In the genomic region with DNA sequence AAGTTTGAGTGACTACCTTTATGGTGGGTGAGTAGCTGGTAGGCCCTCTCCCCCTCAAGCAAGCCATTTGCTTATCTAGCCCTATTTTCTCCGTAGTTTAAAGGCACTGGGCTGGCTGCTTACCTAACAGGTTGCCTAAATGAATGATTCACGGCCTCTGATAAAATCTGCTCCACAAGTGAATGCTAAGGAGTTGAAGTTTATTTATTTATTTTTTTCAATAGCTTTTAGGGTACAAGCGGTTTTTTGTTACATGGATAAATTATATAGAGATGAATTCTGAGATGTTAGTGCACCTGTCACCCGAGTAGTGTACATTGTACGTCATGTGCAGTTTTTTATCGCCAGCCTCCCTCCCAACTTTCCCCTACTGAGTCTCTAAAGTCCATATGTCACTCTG, we compare ENCODE assay signal across 20 cellular contexts. TPM values are rescaled to one million over a fixed set of nuclear protein-coding genes. Genes with fewer than 3 reads are reported as not detected.
A peak's percentile ranks its signal among the peaks of the same experiment; 100 is the strongest.
DNase-seq lines count a peak whose midpoint lies in the region; ATAC-seq and TF ChIP-seq lines count a peak whose summit lies in the region.
"Had no signal": no experiment of that assay in that cellular context is flagged by ENCODE, and none has a peak within 500 bp of the region (broad histone marks: within the 10 kb centered on the region; RNA-seq: fewer than 3 reads in every experiment).

No MANE protein-coding gene starts in this region.

- no peaks in the 10 kb centered on the region for H3K9me3 Mint-ChIP-seq in activated naive CD8-positive, alpha-beta T cell treated with anti-CD3 and anti-CD28 coated beads for 36 hours
- no peaks in the 10 kb centered on the region for H3K9me3 Mint-ChIP-seq in activated naive CD8-positive, alpha-beta T cell treated with anti-CD3 and anti-CD28 coated beads, Interleukin-2, amount 50 U/mL, for 24 hours
- no peaks in the 10 kb centered on the region for H3K9me3 Mint-ChIP-seq in stimulated activated effector memory CD8-positive, alpha-beta T cell treated with anti-CD3 and anti-CD28 coated beads, Interleukin-12 subunit alpha, Interleukin-12 subunit beta, amount 100 ng/mL, for 72 hours
- no peaks in the 10 kb centered on the region for H3K9me3 Mint-ChIP-seq in CD8-positive, alpha-beta T cell
- H3K9me3 Mint-ChIP-seq: CD8-positive, alpha-beta memory T cell; GM23338 had no signal

- no peak overlapping the region for H3K4me3 Mint-ChIP-seq in activated naive CD8-positive, alpha-beta T cell treated with anti-CD3 and anti-CD28 coated beads for 36 hours
- no peak overlapping the region for H3K4me3 Mint-ChIP-seq in activated naive CD8-positive, alpha-beta T cell treated with anti-CD3 and anti-CD28 coated beads, Interleukin-2, amount 50 U/mL, for 24 hours
- no peak overlapping the region for H3K4me3 Mint-ChIP-seq in stimulated activated effector memory CD8-positive, alpha-beta T cell treated with anti-CD3 and anti-CD28 coated beads, Interleukin-12 subunit alpha, Interleukin-12 subunit beta, amount 100 ng/mL, for 72 hours
- H3K4me3 Mint-ChIP-seq in CD8-positive, alpha-beta T cell, result no peak overlapping the region
- H3K4me3 Mint-ChIP-seq: GM23338 had no signal

- H3K4me1 ChIP-seq in thymus (ENCODE audit: control insufficient read depth, insufficient read depth, low read length), result no peaks in the 10 kb centered on the region
- H3K4me1 ChIP-seq in CD8-positive, alpha-beta T cell (ENCODE audit: insufficient read depth, low read length), result peaks cover 6% of the 10 kb centered on the region
- H3K4me1 ChIP-seq: BE2C had no signal

- H3K9me3 ChIP-seq in thymus (ENCODE audit: control insufficient read depth), result no peaks in the 10 kb centered on the region
- H3K9me3 ChIP-seq in CD8-positive, alpha-beta T cell (ENCODE audit: low read length), result no peaks in the 10 kb centered on the region
- H3K9me3 ChIP-seq: A549, BE2C, HAP-1, MG63 had no signal

- intact Hi-C loops in CD8-positive, alpha-beta T cell (cut with DNase I, micrococcal nuclease), result loop anchor here (1.0 to 10.0 kb wide), 9 partner anchors 10 to 1937 kb away; a partner anchor contains a TSS

- TF ChIP-seq CTCF in CD8-positive, alpha-beta T cell (IDR thresholded peaks at IDR 0.05), result no peak

- no peaks in the 10 kb centered on the region for H3K27me3 ChIP-seq in thymus (ENCODE audit: control insufficient read depth, insufficient read depth)
- H3K27me3 ChIP-seq in CD8-positive, alpha-beta T cell (ENCODE audit: insufficient read depth, low read length), result no peaks in the 10 kb centered on the region
- H3K27me3 ChIP-seq: BE2C, MG63 had no signal

- ATAC-seq in activated naive CD8-positive, alpha-beta T cell treated with anti-CD3 and anti-CD28 coated beads, Interleukin-2, amount 50 U/mL, for 24 hours, result no peak
- no peak for ATAC-seq in stimulated activated effector memory CD8-positive, alpha-beta T cell treated with anti-CD3 and anti-CD28 coated beads, Interleukin-12 subunit alpha, Interleukin-12 subunit beta, amount 100 ng/mL, for 72 hours
- ATAC-seq in CD8-positive, alpha-beta T cell, result no peak

- 97% methylated on average over 6 of the region's 6 CpGs for WGBS in thymus

- POLR2A ChIA-PET in CD8-positive, alpha-beta T cell (lab: Charles Lee), result interaction anchor here (2.2 kb wide), 1 partner anchor 10 kb away, joined by 12 read pairs; a partner anchor contains a TSS

- H3K4me3 ChIP-seq in thymus (ENCODE audit: low read length), result no peak overlapping the region
- H3K4me3 ChIP-seq in CD8-positive, alpha-beta T cell (ENCODE audit: low read depth, low read length), result no peak overlapping the region
- H3K4me3 ChIP-seq: A549, GM23338, HAP-1, K562, MG63 had no signal

- peaks cover 3% of the 10 kb centered on the region for H3K36me3 Mint-ChIP-seq in activated naive CD8-positive, alpha-beta T cell treated with anti-CD3 and anti-CD28 coated beads for 36 hours
- peaks cover 2% of the 10 kb centered on the region for H3K36me3 Mint-ChIP-seq in activated naive CD8-positive, alpha-beta T cell treated with anti-CD3 and anti-CD28 coated beads, Interleukin-2, amount 50 U/mL, for 24 hours (ENCODE audit: low read depth)
- H3K36me3 Mint-ChIP-seq in stimulated activated effector memory CD8-positive, alpha-beta T cell treated with anti-CD3 and anti-CD28 coated beads, Interleukin-12 subunit alpha, Interleukin-12 subunit beta, amount 100 ng/mL, for 72 hours, result peaks cover 13% of the 10 kb centered on the region
- H3K36me3 Mint-ChIP-seq in CD8-positive, alpha-beta T cell, result peaks cover 29% of the 10 kb centered on the region

- H3K27ac ChIP-seq in epithelial cell of prostate (peak overlapping the region; percentile 13), thymus (ENCODE audit: low read depth) (peak overlapping the region; percentile 22)
- H3K27ac ChIP-seq in CD8-positive, alpha-beta T cell (ENCODE audit: low read depth, low read length), result no peak overlapping the region
- H3K27ac ChIP-seq: A549 had no signal

- CTCF ChIA-PET in CD8-positive, alpha-beta T cell (lab: Charles Lee), result interaction anchor here (0.8 to 3.0 kb wide), 10 partner anchors 9 to 1279 kb away, joined by 3 to 28 read pairs (median 5); a partner anchor contains a TSS

- peak overlapping the region; percentile 63 for H3K27ac Mint-ChIP-seq in activated naive CD8-positive, alpha-beta T cell treated with anti-CD3 and anti-CD28 coated beads for 36 hours
- no peak overlapping the region for H3K27ac Mint-ChIP-seq in activated naive CD8-positive, alpha-beta T cell treated with anti-CD3 and anti-CD28 coated beads, Interleukin-2, amount 50 U/mL, for 24 hours
- H3K27ac Mint-ChIP-seq in stimulated activated effector memory CD8-positive, alpha-beta T cell treated with anti-CD3 and anti-CD28 coated beads, Interleukin-12 subunit alpha, Interleukin-12 subunit beta, amount 100 ng/mL, for 72 hours, result no peak overlapping the region
- H3K27ac Mint-ChIP-seq in CD8-positive, alpha-beta T cell, result no peak overlapping the region
- H3K27ac Mint-ChIP-seq: GM23338 had no signal

- peaks cover 28% of the 10 kb centered on the region for H3K4me1 Mint-ChIP-seq in activated naive CD8-positive, alpha-beta T cell treated with anti-CD3 and anti-CD28 coated beads for 36 hours
- H3K4me1 Mint-ChIP-seq in activated naive CD8-positive, alpha-beta T cell treated with anti-CD3 and anti-CD28 coated beads, Interleukin-2, amount 50 U/mL, for 24 hours, result peaks cover 17% of the 10 kb centered on the region
- H3K4me1 Mint-ChIP-seq in stimulated activated effector memory CD8-positive, alpha-beta T cell treated with anti-CD3 and anti-CD28 coated beads, Interleukin-12 subunit alpha, Interleukin-12 subunit beta, amount 100 ng/mL, for 72 hours, result peaks cover 8% of the 10 kb centered on the region
- peaks cover 16% of the 10 kb centered on the region for H3K4me1 Mint-ChIP-seq in CD8-positive, alpha-beta T cell (ENCODE audit: low read depth)

- H3K27me3 Mint-ChIP-seq in activated naive CD8-positive, alpha-beta T cell treated with anti-CD3 and anti-CD28 coated beads for 36 hours, result no peaks in the 10 kb centered on the region
- no peaks in the 10 kb centered on the region for H3K27me3 Mint-ChIP-seq in activated naive CD8-positive, alpha-beta T cell treated with anti-CD3 and anti-CD28 coated beads, Interleukin-2, amount 50 U/mL, for 24 hours
- no peaks in the 10 kb centered on the region for H3K27me3 Mint-ChIP-seq in CD8-positive, alpha-beta T cell (ENCODE audit: low read depth)
- H3K27me3 Mint-ChIP-seq: CD8-positive, alpha-beta memory T cell had no signal

- peaks cover 3% of the 10 kb centered on the region for H3K36me3 ChIP-seq in thymus (ENCODE audit: control insufficient read depth, insufficient read depth)
- H3K36me3 ChIP-seq in CD8-positive, alpha-beta T cell (ENCODE audit: insufficient read depth, low read length), result no peaks in the 10 kb centered on the region
- H3K36me3 ChIP-seq: BE2C had no signal

- no peak for DNase-seq in activated naive CD8-positive, alpha-beta T cell treated with anti-CD3 and anti-CD28 coated beads for 36 hours
- no peak for DNase-seq in activated naive CD8-positive, alpha-beta T cell treated with anti-CD3 and anti-CD28 coated beads, Interleukin-2, amount 50 U/mL, for 24 hours
- DNase-seq in NCI-H2171 (lab: John Stamatoyannopoulos, UW), result peak; percentile 9
- no peak for DNase-seq in epithelial cell of prostate (ENCODE audit: low read depth, low spot score)
- no peak for DNase-seq in CD1c-positive myeloid dendritic cell (ENCODE audit: extremely low spot score)
- DNase-seq in stimulated activated effector memory CD8-positive, alpha-beta T cell treated with anti-CD3 and anti-CD28 coated beads, Interleukin-12 subunit alpha, Interleukin-12 subunit beta, amount 100 ng/mL, for 72 hours (ENCODE audit: low spot score in 2 of 2), result no peak
- no peak for DNase-seq in CD8-positive, alpha-beta T cell
- DNase-seq: BE2C; Calu3; CD8-positive, alpha-beta memory T cell; MG63; NCI-H1048; NCI-H1436; NCI-H187 treated with DMSO at 0.1 percent for 48 hours; NCI-H510A had no signal

RNA-seq across cellular contexts. Expression of a gene that starts 8.3 kb away (rescaled TPM):
- under 1 TPM; 0.52 to 0.66 TPM for total RNA-seq in activated naive CD8-positive, alpha-beta T cell treated with anti-CD3 and anti-CD28 coated beads for 36 hours
- polyA plus RNA-seq in thymus, result 14.7 TPM
- 1 to 10 TPM in 1 of 2 experiments, under 1 TPM in 1; 0.94 to 1.1 TPM for total RNA-seq in CD8-positive, alpha-beta T cell
- polyA plus RNA-seq: CD8-positive, alpha-beta memory T cell had no signal

RNA-seq across cellular contexts. Expression of a gene that starts 9.7 kb away (rescaled TPM):
- total RNA-seq in activated naive CD8-positive, alpha-beta T cell treated with anti-CD3 and anti-CD28 coated beads for 36 hours, result 10 to 100 TPM; 25.7 to 28.7 TPM
- 10.7 TPM for polyA plus RNA-seq in thymus
- 10 to 100 TPM; 10.1 to 13.5 TPM for total RNA-seq in CD8-positive, alpha-beta T cell

RNA-seq across cellular contexts. Expression of a gene that starts 9.8 kb away (rescaled TPM):
- total RNA-seq in activated naive CD8-positive, alpha-beta T cell treated with anti-CD3 and anti-CD28 coated beads for 36 hours, result 1 to 10 TPM; 4.0 to 4.2 TPM
- 7.2 TPM for polyA plus RNA-seq in thymus
- 1 to 10 TPM; 3.9 to 4.5 TPM for total RNA-seq in CD8-positive, alpha-beta T cell

RNA-seq across cellular contexts. Expression of a gene that starts 16.5 kb away (rescaled TPM):
- 1 to 10 TPM; 2.9 to 3.2 TPM for total RNA-seq in activated naive CD8-positive, alpha-beta T cell treated with anti-CD3 and anti-CD28 coated beads for 36 hours
- 7.9 TPM for polyA plus RNA-seq in thymus
- 1 to 10 TPM; 2.4 TPM for total RNA-seq in CD8-positive, alpha-beta T cell
